ENCODE assay signal across 8 cellular contexts in genomic region chr5:6745706-6746217, GRCh38. TPM values are rescaled to one million over a fixed set of nuclear protein-coding genes. Genes with fewer than 3 reads are reported as not detected.
DNase-seq lines count a peak whose midpoint lies in the region; ATAC-seq and TF ChIP-seq lines count a peak whose summit lies in the region.

No MANE protein-coding gene starts in this region.

- H2AFZ ChIP-seq in KMS-11 (ENCODE audit: low read depth) (no peak overlapping the region), SU-DHL-6 (ENCODE audit: low read depth, low read length, severe bottlenecking) (no peak overlapping the region)

- no peaks in the 10 kb centered on the region for H3K9me2 ChIP-seq in SU-DHL-6 (replicated peaks; ENCODE audit: insufficient read depth, low read length)

- DNase-seq in SKM-1 treated with dmso at 0.1 percent for 144 hours (lab: John Stamatoyannopoulos, UW; ENCODE audit: unreplicated experiment) (peak; percentile 13), SKM-1 (lab: John Stamatoyannopoulos, UW; ENCODE audit: unreplicated experiment) (no peak), fibroblast of mammary gland (ENCODE audit: low read depth) (peak; percentile 79), omental fat pad (ENCODE audit: low spot score) (no peak)

- ATAC-seq in GM21447 (IDR thresholded peaks at IDR 0.05; ENCODE audit: unreplicated experiment) (peak; percentile 64), omental fat pad (ENCODE audit: low FRiP score) (peak; percentile 64), GM21717 (IDR thresholded peaks at IDR 0.05; ENCODE audit: unreplicated experiment) (no peak)

- peaks cover 11% of the 10 kb centered on the region; the same call in 1 of the 2 replicates for H3F3A ChIP-seq in SU-DHL-6 (ENCODE audit: insufficient read depth)

- H3K27me3 ChIP-seq in KMS-11 (ENCODE audit: insufficient read depth, low read depth) (no peaks in the 10 kb centered on the region), SU-DHL-6 (ENCODE audit: low read length) (no peaks in the 10 kb centered on the region)

- H3K36me3 ChIP-seq in KMS-11 (ENCODE audit: insufficient read depth) (no peaks in the 10 kb centered on the region; the same call in 1 of the 2 replicates), SU-DHL-6 (ENCODE audit: low read length) (peaks cover 34% of the 10 kb centered on the region)

- TF ChIP-seq CTCF in KMS-11 (conservative IDR thresholded peaks at IDR 0.05; ENCODE audit: low read depth, low read length), result peak; percentile 85
- TF ChIP-seq CTCF in SU-DHL-6 (IDR thresholded peaks at IDR 0.05; ENCODE audit: insufficient read depth, low read length, poor library complexity, severe bottlenecking), result peak; percentile 77
- peak; percentile 87 for TF ChIP-seq CTCF in fibroblast of mammary gland (conservative IDR thresholded peaks at IDR 0.05; ENCODE audit: control insufficient read depth, insufficient read depth, low read depth, low read length)
- TF ChIP-seq CTCF in omental fat pad (IDR thresholded peaks at IDR 0.05), result peak in 1 of 3 donors; percentile 45

- H3K9me3 ChIP-seq in SU-DHL-6 (ENCODE audit: insufficient read depth, low read length), result no peaks in the 10 kb centered on the region

- no peak overlapping the region for H3K27ac ChIP-seq in KMS-11
- H3K27ac ChIP-seq in SU-DHL-6 (ENCODE audit: low read depth, low read length), result no peak overlapping the region

- H4K20me1 ChIP-seq in KMS-11 (ENCODE audit: insufficient read depth), result no peaks in the 10 kb centered on the region
- H4K20me1 ChIP-seq in SU-DHL-6 (ENCODE audit: low read depth, low read length), result no peaks in the 10 kb centered on the region; the same call in 1 of the 2 replicates

- H3K79me2 ChIP-seq in KMS-11 (ENCODE audit: insufficient read depth, low read depth) (peaks cover 33% of the 10 kb centered on the region; the same call in 1 of the 2 replicates), SU-DHL-6 (ENCODE audit: insufficient read depth, low read length) (peaks cover 37% of the 10 kb centered on the region)

- H3K4me1 ChIP-seq in KMS-11 (ENCODE audit: low read depth, poor library complexity, severe bottlenecking), result peaks cover 5% of the 10 kb centered on the region

- H3K4me3 ChIP-seq in KMS-11 (IDR thresholded peaks at IDR 0.05; ENCODE audit: insufficient read depth, low read depth, low read length), result no peak overlapping the region
- H3K4me3 ChIP-seq in SU-DHL-6 (ENCODE audit: insufficient read depth, low read length, poor library complexity, severe bottlenecking), result no peak overlapping the region
- H3K4me3 ChIP-seq in fibroblast of mammary gland (ENCODE audit: control insufficient read depth, low read depth, low read length), result no peak overlapping the region

- no peak overlapping the region for H3K9ac ChIP-seq in KMS-11
- no peak overlapping the region for H3K9ac ChIP-seq in SU-DHL-6 (ENCODE audit: low read length)

- H3K4me2 ChIP-seq in KMS-11, result no peak overlapping the region
- H3K4me2 ChIP-seq in SU-DHL-6 (ENCODE audit: low read depth, low read length, poor library complexity, severe bottlenecking), result no peak overlapping the region

RNA-seq across cellular contexts. Expression of gene TENT4A, which starts 32.5 kb away (rescaled TPM):
- total RNA-seq in omental fat pad, result 10 to 100 TPM; 25.1 to 40.1 (median 31.1) TPM

Comparison
In these comparisons a context has a peak if more than half of its experiments do, and no peak if none do; other contexts are left out.
1. DNase-seq: peak in SKM-1 treated with dmso at 0.1 percent for 144 hours (single experiment) and fibroblast of mammary gland (single experiment); none in SKM-1 (single experiment) and omental fat pad (single experiment).